23 cellular contexts compared by ENCODE assay signal in the genomic region with DNA sequence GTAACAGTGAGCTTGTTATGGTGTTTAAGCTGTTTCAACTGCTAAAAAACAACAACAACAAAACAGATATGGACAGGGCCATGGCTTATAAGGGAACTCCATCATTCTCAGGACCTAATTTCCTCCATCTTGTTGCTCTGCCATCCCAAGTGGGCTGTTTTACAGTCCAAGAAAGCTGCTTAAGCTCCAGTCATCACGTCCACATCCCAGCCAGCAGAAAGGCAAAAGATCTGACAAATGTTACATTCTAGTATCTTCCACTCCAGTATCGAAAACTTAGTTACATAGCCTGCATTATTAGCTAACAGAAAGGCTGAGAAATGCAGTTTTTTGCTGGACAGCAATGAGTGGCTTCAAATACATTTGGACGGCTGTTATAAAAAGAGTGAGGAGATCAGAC. TPM values are rescaled to one million over a fixed set of nuclear protein-coding genes. Genes with fewer than 3 reads are reported as not detected.
"Had no signal": no experiment of that assay in that cellular context is flagged by ENCODE, and none has a peak within 500 bp of the region (broad histone marks: within the 10 kb centered on the region; RNA-seq: fewer than 3 reads in every experiment).

No MANE protein-coding gene starts in this region.

- H3K4me3 Mint-ChIP-seq: IgD-negative memory B cell had no signal

- H3K9ac ChIP-seq: SK-N-SH had no signal

- H3K27ac Mint-ChIP-seq: IgD-negative memory B cell had no signal

- H3K4me2 ChIP-seq: SK-N-SH had no signal

- H3K27ac ChIP-seq: HL-60, RWPE1 had no signal

- FAIRE-seq: HTR-8/SVneo had no signal

- ATAC-seq: Panc1, PC-3 had no signal

- H3K9me3 ChIP-seq: SK-N-SH had no signal

- DNase-seq: KBM-7; MV-4-11; NCI-H1048; NCI-H1105; NCI-H1417; NCI-H1436 treated with DMSO at 0.1 percent for 48 hours; NCI-H1694 treated with DMSO at 0.1 percent for 48 hours; NCI-H1930; NCI-H2081; NCI-H2107; NCI-H2227 treated with DMSO at 0.1 percent for 48 hours; NCI-H524; NCI-H526 treated with DMSO at 0.1 percent for 48 hours; NCI-H748 treated with DMSO at 0.1 percent for 48 hours; NK-92 treated with Interleukin-12 subunit alpha and Interleukin-12 subunit beta, amount 100 ng/mL, for 24 hours; PC-3; SHP77; SK-N-SH had no signal

RNA-seq across cellular contexts. Expression of gene TFAP2A, which starts 23.0 kb away (rescaled TPM):
- polyA plus RNA-seq: IgD-negative memory B cell had no signal
